12 cellular contexts compared by ENCODE assay signal in genomic region chr15:68704496-68705021, GRCh38.
DNase-seq lines count a peak whose midpoint lies in the region; ATAC-seq and TF ChIP-seq lines count a peak whose summit lies in the region.
"Had no signal": no experiment of that assay in that cellular context is flagged by ENCODE, and none has a peak within 500 bp of the region (broad histone marks: within the 10 kb centered on the region; RNA-seq: fewer than 3 reads in every experiment).

No MANE protein-coding gene starts in this region.

- no peaks in the 10 kb centered on the region for H3K79me2 ChIP-seq in GM23338 (replicated peaks; ENCODE audit: insufficient read depth)

- WGBS in spleen, 5 donors, result 5 to 19% (median 7%) methylated on average over 6 of the region's 6 CpGs

- peak overlapping the region in 5 of 8 donors; percentile 22 to 56 (median 39) for H3K27ac ChIP-seq in spleen
- H3K27ac ChIP-seq in GM23338 (ENCODE audit: low read depth), result no peak overlapping the region
- H3K27ac ChIP-seq: suprapubic skin had no signal

- TF ChIP-seq POLR2A in spleen (IDR thresholded peaks at IDR 0.05), result no peak

- no peak overlapping the region for H3K4me3 Mint-ChIP-seq in GM23338
- H3K4me3 Mint-ChIP-seq: activated CD4-positive, alpha-beta T cell treated with anti-CD3 and anti-CD28 coated beads, Interleukin-2, amount 10 ng/mL, durations not matched to agents 7 days and 5 days had no signal

- H3K4me1 Mint-ChIP-seq in GM23338, result peaks cover 18% of the 10 kb centered on the region
- H3K4me1 Mint-ChIP-seq: activated CD4-positive, alpha-beta T cell treated with anti-CD3 and anti-CD28 coated beads, Interleukin-2, amount 10 ng/mL, durations not matched to agents 7 days and 5 days had no signal

- H3K4me1 ChIP-seq in spleen (peaks cover 11 to 36% (median 23%) of the 10 kb centered on the region in 6 donors), GM23338 (ENCODE audit: insufficient read depth) (peaks cover 3% of the 10 kb centered on the region; the same call in 1 of the 2 replicates)

- H3K36me3 Mint-ChIP-seq in GM23338 (ENCODE audit: low read depth), result no peaks in the 10 kb centered on the region

- H4K20me1 ChIP-seq in GM23338 (replicated peaks; ENCODE audit: insufficient read depth), result no peaks in the 10 kb centered on the region

- H3K27ac Mint-ChIP-seq in GM23338, result no peak overlapping the region
- H3K27ac Mint-ChIP-seq: activated CD4-positive, alpha-beta T cell treated with anti-CD3 and anti-CD28 coated beads, Interleukin-2, amount 10 ng/mL, durations not matched to agents 7 days and 5 days had no signal

- no peaks in the 10 kb centered on the region for H3K9me3 Mint-ChIP-seq in GM23338
- H3K9me3 Mint-ChIP-seq: activated CD4-positive, alpha-beta T cell treated with anti-CD3 and anti-CD28 coated beads, Interleukin-2, amount 10 ng/mL, durations not matched to agents 7 days and 5 days had no signal

- no peak overlapping the region for H2AFZ ChIP-seq in GM23338

- peaks cover 14% of the 10 kb centered on the region for H3K27me3 Mint-ChIP-seq in GM23338 (ENCODE audit: insufficient read depth, low read depth, poor library complexity)

- no peak overlapping the region for H3K4me3 ChIP-seq in LNCaP clone FGC (ENCODE audit: low read depth, low read length)
- no peak overlapping the region for H3K4me3 ChIP-seq in spleen
- H3K4me3 ChIP-seq in GM23338, result no peak overlapping the region
- H3K4me3 ChIP-seq: suprapubic skin had no signal

- H3F3A ChIP-seq in GM23338 (replicated peaks; ENCODE audit: low read depth), result 0 out of 2 replicates have a peak, but pooled peaks cover 5% of the 10 kb centered on the region

- H3K9me2 ChIP-seq in GM23338 (ENCODE audit: insufficient read depth), result no peaks in the 10 kb centered on the region

- H3K27me3 ChIP-seq in spleen (replicated peaks in 1 of 7), result no peaks in the 10 kb centered on the region
- H3K27me3 ChIP-seq in GM23338 (ENCODE audit: insufficient read depth), result no peaks in the 10 kb centered on the region
- H3K27me3 ChIP-seq: suprapubic skin had no signal

- TF ChIP-seq CTCF in LNCaP clone FGC (IDR thresholded peaks at IDR 0.05; ENCODE audit: control insufficient read depth, extremely low read depth, insufficient read depth), result no peak
- no peak for TF ChIP-seq CTCF in spleen (IDR thresholded peaks at IDR 0.05 in 8 of 11, conservative IDR thresholded peaks at IDR 0.05 in 3 of 11)
- no peak for TF ChIP-seq CTCF in GM23338 (conservative IDR thresholded peaks at IDR 0.05; ENCODE audit: low read depth in 2 of 2)

- DNase-seq in LNCaP clone FGC (ENCODE audit: low read depth) (peak; percentile 28), dermis blood vessel endothelial cell (peak; percentile 87), left colon (no peak), spleen (peak; percentile 62), amygdala (lab: John Stamatoyannopoulos, UW) (no peak), GM23338 (ENCODE audit: low spot score) (no peak), NCI-H2107 (lab: John Stamatoyannopoulos, UW) (no peak), NCI-H187 (lab: John Stamatoyannopoulos, UW) (no peak)
- DNase-seq: activated CD4-positive, alpha-beta T cell treated with anti-CD3 and anti-CD28 coated beads, Interleukin-2, amount 10 ng/mL, durations not matched to agents 7 days and 5 days; activated gamma-delta T cell; NCI-H345 had no signal

- no peaks in the 10 kb centered on the region for H3K9me3 ChIP-seq in spleen
- H3K9me3 ChIP-seq: suprapubic skin had no signal

- no peaks in the 10 kb centered on the region for H3K36me3 ChIP-seq in spleen
- H3K36me3 ChIP-seq in GM23338 (ENCODE audit: insufficient read depth), result no peaks in the 10 kb centered on the region
- H3K36me3 ChIP-seq: suprapubic skin had no signal

- no peak overlapping the region for H3K4me2 ChIP-seq in GM23338

- intact Hi-C loops in left colon (cut with DNase I, micrococcal nuclease), result no loop called here
- intact Hi-C loops in spleen (cut with DNase I; ENCODE audit: low total_unique reads), result no loop called here

- ATAC-seq in left colon (peak; percentile 66), GM23338 (no peak)

TF ChIP-seq in GM23338, 12 proteins besides CTCF, POLR2A, EP300 and RAD21:
- TF ChIP-seq ZNF114 (CRISPR knock-in tag; IDR thresholded peaks at IDR 0.05), result no peak
- no peak for TF ChIP-seq REST (IDR thresholded peaks at IDR 0.05; ENCODE audit: unreplicated experiment)

Comparison
In these comparisons a context has a peak if more than half of its experiments do, and no peak if none do; other contexts are left out.
1. DNase-seq: peak in LNCaP clone FGC (single experiment), dermis blood vessel endothelial cell (single experiment) and spleen (single experiment); none in left colon (0 of 2), amygdala (0 of 56), GM23338 (single experiment), NCI-H2107 (single experiment) and NCI-H187 (0 of 2).